8 cellular contexts compared by ENCODE assay signal in the genomic region with DNA sequence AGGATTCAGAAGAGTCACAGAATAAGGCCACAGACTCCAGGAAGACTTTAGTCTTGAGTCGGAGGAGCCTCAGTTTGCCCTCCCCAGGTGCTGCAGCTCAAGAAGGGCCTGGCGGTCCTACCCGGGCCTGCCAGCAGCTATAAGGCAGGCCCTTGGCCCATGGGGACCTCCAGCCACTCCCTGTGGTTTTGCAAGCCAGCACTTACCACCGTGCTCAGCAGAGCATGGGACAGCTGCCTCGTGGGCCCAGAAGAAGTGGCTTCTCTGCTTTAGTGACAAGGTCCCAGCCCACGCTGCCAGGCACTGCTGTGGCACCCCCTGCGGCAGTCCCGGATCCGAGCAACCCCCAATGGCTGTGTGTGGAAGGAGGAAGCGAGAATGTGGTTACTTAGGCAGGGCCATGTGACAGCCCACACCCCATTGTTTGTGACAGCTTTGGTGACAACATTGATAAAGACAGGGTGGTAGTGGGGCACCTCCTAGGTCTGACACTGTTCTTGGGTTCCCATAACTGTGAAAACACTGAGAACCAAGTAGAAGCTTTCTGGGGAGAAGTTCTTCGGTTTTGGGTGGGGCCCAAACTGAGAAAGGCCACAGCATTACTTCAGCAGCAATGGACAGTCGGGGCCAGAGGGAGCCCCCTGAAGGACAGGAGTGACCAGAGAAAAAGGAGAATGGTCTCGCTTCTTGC. TPM values are rescaled to one million over a fixed set of nuclear protein-coding genes. Genes with fewer than 3 reads are reported as not detected.
DNase-seq lines count a peak whose midpoint lies in the region; ATAC-seq, FAIRE-seq and TF ChIP-seq lines count a peak whose summit lies in the region.

A gene with protein sequence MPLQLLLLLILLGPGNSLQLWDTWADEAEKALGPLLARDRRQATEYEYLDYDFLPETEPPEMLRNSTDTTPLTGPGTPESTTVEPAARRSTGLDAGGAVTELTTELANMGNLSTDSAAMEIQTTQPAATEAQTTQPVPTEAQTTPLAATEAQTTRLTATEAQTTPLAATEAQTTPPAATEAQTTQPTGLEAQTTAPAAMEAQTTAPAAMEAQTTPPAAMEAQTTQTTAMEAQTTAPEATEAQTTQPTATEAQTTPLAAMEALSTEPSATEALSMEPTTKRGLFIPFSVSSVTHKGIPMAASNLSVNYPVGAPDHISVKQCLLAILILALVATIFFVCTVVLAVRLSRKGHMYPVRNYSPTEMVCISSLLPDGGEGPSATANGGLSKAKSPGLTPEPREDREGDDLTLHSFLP (minus strand): TSS at position 361 of the 691 bp plus-strand sequence. CDS start 9,587 bp downstream, outside the sequence.

- peak; percentile 35 for ATAC-seq in GM19468 (IDR thresholded peaks at IDR 0.05; ENCODE audit: extremely low read depth, unreplicated experiment)

- no peak within 1 kb of the TSS for H3K4me3 Mint-ChIP-seq in endothelial cell (ENCODE audit: unreplicated experiment)

- H3K4me3 ChIP-seq in small intestine (ENCODE audit: low read depth in 1 of 2, low read length in 2 of 2) = peak within 1 kb of the TSS; percentile 9 to 35

- no peak for FAIRE-seq in small intestine (lab: Jason Lieb, UNC)

- H3K4me1 Mint-ChIP-seq in endothelial cell (ENCODE audit: unreplicated experiment) = peaks cover 26% of the 10 kb centered on the region

- 59 to 74% (median 62%) methylated on average over 12 to 13 of the region's 13 CpGs for WGBS in small intestine, 3 donors

- H3K36me3 Mint-ChIP-seq in endothelial cell (ENCODE audit: low read depth, unreplicated experiment) = no peaks in the 10 kb centered on the region

- TF ChIP-seq CTCF in endothelial cell (IDR thresholded peaks at IDR 0.05; ENCODE audit: unreplicated experiment) = no peak

- H3K27me3 Mint-ChIP-seq in endothelial cell (ENCODE audit: unreplicated experiment) = peaks cover 9% of the 10 kb centered on the region

- H3K27ac Mint-ChIP-seq in endothelial cell (ENCODE audit: unreplicated experiment) = peak within 1 kb of the TSS; percentile 61

- H3K27ac ChIP-seq in small intestine (ENCODE audit: low read depth in 1 of 2, low read length in 1 of 2) = peak within 1 kb of the TSS; percentile 52 to 90

- H3K4me1 ChIP-seq in small intestine (ENCODE audit: control insufficient read depth in 2 of 2, insufficient read depth in 1 of 2, low read depth in 1 of 2, low read length in 1 of 2) = peaks cover 0 to 4% of the 10 kb centered on the region in 2 donors

- H3K9me3 ChIP-seq in small intestine (ENCODE audit: control insufficient read depth, low read depth) = no peaks in the 10 kb centered on the region

- no peaks in the 10 kb centered on the region for H3K9me3 Mint-ChIP-seq in endothelial cell (ENCODE audit: unreplicated experiment)

- no peaks in the 10 kb centered on the region for H3K36me3 ChIP-seq in small intestine (ENCODE audit: control insufficient read depth in 2 of 2, insufficient read depth in 2 of 2, low read length in 2 of 2)

- DNase-seq in CD1c-positive myeloid dendritic cell (ENCODE audit: extremely low spot score) (peak; percentile 98), HUDEP-2 (lab: John Stamatoyannopoulos, UW; ENCODE audit: unreplicated experiment in 76 of 76) (peak in 74 of 76 experiments; percentile 23 to 91 (median 77)), endothelial cell (ENCODE audit: low spot score) (no peak), small intestine (peak; percentile 59), dermis blood vessel endothelial cell (no peak), AG08395 (ENCODE audit: low spot score) (no peak)
- DNase-seq in activated CD4-positive, alpha-beta T cell treated with anti-CD3 and anti-CD28 coated beads for 4 hours = peak; percentile 78 to 81

- H3K27me3 ChIP-seq in small intestine (ENCODE audit: control insufficient read depth in 2 of 2, insufficient read depth in 2 of 2, low read length in 2 of 2) = no peaks in the 10 kb centered on the region

RNA-seq across cellular contexts. Expression of the gene that starts here (rescaled TPM):
- total RNA-seq in endothelial cell (ENCODE audit: unreplicated experiment) (1.6 TPM), dermis blood vessel endothelial cell (0.65 and 0.85 TPM in 2 replicates)
- polyA plus RNA-seq in small intestine = 1 to 10 TPM; 1.1 to 7.2 (median 2.4) TPM

Comparison
In these comparisons a context has a peak if more than half of its experiments do, and no peak if none do; other contexts are left out.
1. DNase-seq: peak in CD1c-positive myeloid dendritic cell (single experiment), HUDEP-2 (74 of 76), activated CD4-positive, alpha-beta T cell treated with anti-CD3 and anti-CD28 coated beads for 4 hours (2 of 2) and small intestine (single experiment); none in endothelial cell (single experiment), dermis blood vessel endothelial cell (single experiment) and AG08395 (single experiment).